Comparison of ENCODE assay signal across 33 cellular contexts in genomic region chr17:10429416-10430045, GRCh38. TPM values are rescaled to one million over a fixed set of nuclear protein-coding genes. Genes with fewer than 3 reads are reported as not detected.
DNase-seq lines count a peak whose midpoint lies in the region; ATAC-seq and TF ChIP-seq lines count a peak whose summit lies in the region.
"Had no signal": no experiment of that assay in that cellular context is flagged by ENCODE, and none has a peak within 500 bp of the region (broad histone marks: within the 10 kb centered on the region; RNA-seq: fewer than 3 reads in every experiment).

No MANE protein-coding gene starts in this region.

- DNase-seq in AG08395 (ENCODE audit: low spot score) (peak; percentile 38), GM23338 (ENCODE audit: low spot score) (peak; percentile 14), SJCRH30 (peak in 1 of 2 experiments; percentile 31), mesenchymal stem cell (peak; percentile 66), iPS-NIHi7 (ENCODE audit: extremely low spot score) (no peak), MV-4-11 (lab: John Stamatoyannopoulos, UW) (no peak)
- no peak for DNase-seq in activated CD4-positive, alpha-beta T cell treated with anti-CD3 and anti-CD28 coated beads, Interleukin-2, amount 50 U/mL, for 1 hour
- no peak for DNase-seq in stimulated activated naive B cell treated with anti-CD40 and anti-IgM and Interleukin-4, amounts not matched to agents 10 μg/mL and 1 μg/mL and 100 μg/mL, for 72 hours
- DNase-seq: activated CD4-positive, alpha-beta memory T cell treated with anti-CD3 and anti-CD28 coated beads, Interleukin-2, amount 10 ng/mL, durations not matched to agents 7 days and 5 days; activated CD8-positive, alpha-beta memory T cell treated with anti-CD3 and anti-CD28 coated beads, Interleukin-2, amount 50 U/mL, for 48 hours; DMS53; endodermal cell; gastrocnemius medialis; left colon; naive thymus-derived CD4-positive, alpha-beta T cell; NCI-H1417; NCI-H2081; NCI-H345; NCI-H82; occipital lobe; stimulated activated CD4-positive, alpha-beta T cell treated with anti-CD3 and anti-CD28 coated beads, Interleukin-2, amount 100 ng/mL, for 24 hours; T-cell; tibial artery had no signal

- no peak overlapping the region for H3K4me3 Mint-ChIP-seq in GM23338
- H3K4me3 Mint-ChIP-seq in stimulated activated naive B cell treated with anti-CD40 and anti-IgM and Interleukin-4, amounts not matched to agents 10 μg/mL and 1 μg/mL and 100 μg/mL, for 72 hours = no peak overlapping the region
- H3K4me3 Mint-ChIP-seq: activated CD4-positive, alpha-beta memory T cell treated with anti-CD3 and anti-CD28 coated beads, Interleukin-2, amount 10 ng/mL, durations not matched to agents 7 days and 5 days; activated naive CD4-positive, alpha-beta T cell treated with anti-CD3 and anti-CD28 coated beads, Interleukin-2, amount 50 U/mL, for 24 hours; endodermal cell; memory B cell; naive thymus-derived CD4-positive, alpha-beta T cell; T-cell had no signal

- H2BK5ac ChIP-seq in mesenchymal stem cell (ENCODE audit: low read depth, low read length, poor library complexity, severe bottlenecking) = no peak overlapping the region

- no peak overlapping the region for H3K18ac ChIP-seq in mesenchymal stem cell (ENCODE audit: low read depth in 1 of 2, low read length in 2 of 2)

- H3K4me1 ChIP-seq in GM23338 (ENCODE audit: insufficient read depth) = no peaks in the 10 kb centered on the region
- peaks cover 22% of the 10 kb centered on the region for H3K4me1 ChIP-seq in SJCRH30
- H3K4me1 ChIP-seq in mesenchymal stem cell (ENCODE audit: control insufficient read depth, insufficient read depth, low read depth, low read length) = no peaks in the 10 kb centered on the region
- H3K4me1 ChIP-seq: gastrocnemius medialis, SJSA1, tibial artery had no signal

- no peak overlapping the region for H3K9ac ChIP-seq in mesenchymal stem cell (ENCODE audit: low read length)
- H3K9ac ChIP-seq: BLaER1 had no signal

- no peaks in the 10 kb centered on the region for H3K79me1 ChIP-seq in mesenchymal stem cell (replicated peaks; ENCODE audit: low read length, poor library complexity, severe bottlenecking)

- no peaks in the 10 kb centered on the region for H3K36me3 ChIP-seq in GM23338 (ENCODE audit: insufficient read depth)
- no peaks in the 10 kb centered on the region for H3K36me3 ChIP-seq in SJCRH30
- no peaks in the 10 kb centered on the region for H3K36me3 ChIP-seq in mesenchymal stem cell (ENCODE audit: control insufficient read depth in 1 of 2, insufficient read depth in 2 of 2, low read depth in 1 of 2, low read length in 2 of 2)
- H3K36me3 ChIP-seq: BLaER1, gastrocnemius medialis, SJSA1, tibial artery had no signal

- H3K4me2 ChIP-seq in GM23338 = no peak overlapping the region
- H3K4me2 ChIP-seq in mesenchymal stem cell (ENCODE audit: low read length, poor library complexity, severe bottlenecking) = no peak overlapping the region
- H3K4me2 ChIP-seq: BLaER1 had no signal

- 0 out of 2 replicates have a peak, but pooled peaks cover 3% of the 10 kb centered on the region for H3K9me3 ChIP-seq in SJCRH30 (replicated peaks)
- peaks cover 26% of the 10 kb centered on the region for H3K9me3 ChIP-seq in mesenchymal stem cell (ENCODE audit: control insufficient read depth, low read length)
- H3K9me3 ChIP-seq: BLaER1, gastrocnemius medialis, SJSA1, tibial artery had no signal

- TF ChIP-seq CTCF in GM23338 (conservative IDR thresholded peaks at IDR 0.05; ENCODE audit: low read depth in 2 of 2) = no peak

- no peak overlapping the region for H2AFZ ChIP-seq in GM23338
- no peak overlapping the region for H2AFZ ChIP-seq in mesenchymal stem cell (ENCODE audit: low read depth, low read length)

- H2AK5ac ChIP-seq in mesenchymal stem cell (ENCODE audit: low read length, severe bottlenecking) = no peak overlapping the region

- H2BK12ac ChIP-seq in mesenchymal stem cell (ENCODE audit: low read length in 2 of 2) = no peak overlapping the region

- no peaks in the 10 kb centered on the region for H3K9me3 Mint-ChIP-seq in GM23338
- peaks cover 6 to 10% of the 10 kb centered on the region in 2 donors for H3K9me3 Mint-ChIP-seq in stimulated activated naive B cell treated with anti-CD40 and anti-IgM and Interleukin-4, amounts not matched to agents 10 μg/mL and 1 μg/mL and 100 μg/mL, for 72 hours
- H3K9me3 Mint-ChIP-seq: activated CD4-positive, alpha-beta memory T cell treated with anti-CD3 and anti-CD28 coated beads, Interleukin-2, amount 10 ng/mL, durations not matched to agents 7 days and 5 days had no signal

- H3K9me2 ChIP-seq in GM23338 (ENCODE audit: insufficient read depth) = no peaks in the 10 kb centered on the region

- no peaks in the 10 kb centered on the region for H3K79me2 ChIP-seq in GM23338 (replicated peaks; ENCODE audit: insufficient read depth)

- no peaks in the 10 kb centered on the region for H3K27me3 ChIP-seq in GM23338 (ENCODE audit: insufficient read depth)
- no peaks in the 10 kb centered on the region for H3K27me3 ChIP-seq in SJCRH30
- no peaks in the 10 kb centered on the region for H3K27me3 ChIP-seq in mesenchymal stem cell (ENCODE audit: control insufficient read depth in 1 of 2, insufficient read depth in 1 of 2, low read length in 2 of 2)
- H3K27me3 ChIP-seq: BLaER1, gastrocnemius medialis, SJSA1, tibial artery had no signal

- H3K4ac ChIP-seq in mesenchymal stem cell (ENCODE audit: low read depth in 1 of 2, low read length in 2 of 2) = no peak overlapping the region

- H3K27ac Mint-ChIP-seq in GM23338 = 0 out of 2 replicates have a peak overlapping the region, but pooled peaks have one; percentile 54
- H3K27ac Mint-ChIP-seq in stimulated activated naive B cell treated with anti-CD40 and anti-IgM and Interleukin-4, amounts not matched to agents 10 μg/mL and 1 μg/mL and 100 μg/mL, for 72 hours = no peak overlapping the region
- H3K27ac Mint-ChIP-seq: activated CD4-positive, alpha-beta memory T cell treated with anti-CD3 and anti-CD28 coated beads, Interleukin-2, amount 10 ng/mL, durations not matched to agents 7 days and 5 days; activated naive CD4-positive, alpha-beta T cell treated with anti-CD3 and anti-CD28 coated beads, Interleukin-2, amount 50 U/mL, for 24 hours; endodermal cell; memory B cell; naive thymus-derived CD4-positive, alpha-beta T cell; T-cell had no signal

- no peak overlapping the region for H2BK120ac ChIP-seq in mesenchymal stem cell (ENCODE audit: low read depth, low read length)

- H4K91ac ChIP-seq in mesenchymal stem cell (ENCODE audit: low read length) = no peak overlapping the region

- H3K4me1 Mint-ChIP-seq in GM23338 = peaks cover 4% of the 10 kb centered on the region; the same call in 2 of the 3 replicates
- no peaks in the 10 kb centered on the region for H3K4me1 Mint-ChIP-seq in stimulated activated naive B cell treated with anti-CD40 and anti-IgM and Interleukin-4, amounts not matched to agents 10 μg/mL and 1 μg/mL and 100 μg/mL, for 72 hours
- H3K4me1 Mint-ChIP-seq: activated CD4-positive, alpha-beta memory T cell treated with anti-CD3 and anti-CD28 coated beads, Interleukin-2, amount 10 ng/mL, durations not matched to agents 7 days and 5 days; activated naive CD4-positive, alpha-beta T cell treated with anti-CD3 and anti-CD28 coated beads, Interleukin-2, amount 50 U/mL, for 24 hours; endodermal cell; memory B cell; naive thymus-derived CD4-positive, alpha-beta T cell; T-cell had no signal

- no peak for ATAC-seq in GM23338
- ATAC-seq in stimulated activated naive B cell treated with anti-CD40 and anti-IgM and Interleukin-4, amounts not matched to agents 10 μg/mL and 1 μg/mL and 100 μg/mL, for 72 hours (replicated peaks) = no peak
- ATAC-seq: activated CD4-positive, CD25-positive, alpha-beta regulatory T cell treated with anti-CD3 and anti-CD28 coated beads, Interleukin-2, amount 50 U/mL, for 24 hours; esophagus mucosa; gastrocnemius medialis; left colon; naive thymus-derived CD4-positive, alpha-beta T cell; T-cell had no signal

- no peak overlapping the region for H3K14ac ChIP-seq in mesenchymal stem cell (ENCODE audit: low read length in 2 of 2)

- no peak overlapping the region for H2BK15ac ChIP-seq in mesenchymal stem cell (ENCODE audit: low read depth, poor library complexity, severe bottlenecking)

- 29% methylated on average over 1 of the region's 2 CpGs for whole genome bisulfite sequencing in mesenchymal stem cell

- H3F3A ChIP-seq in GM23338 (replicated peaks; ENCODE audit: low read depth) = no peaks in the 10 kb centered on the region

- H4K20me1 ChIP-seq in GM23338 (replicated peaks; ENCODE audit: insufficient read depth) = no peaks in the 10 kb centered on the region
- H4K20me1 ChIP-seq: BLaER1 had no signal

- no peaks in the 10 kb centered on the region for H3K27me3 Mint-ChIP-seq in GM23338 (ENCODE audit: insufficient read depth, low read depth, poor library complexity)
- H3K27me3 Mint-ChIP-seq in stimulated activated naive B cell treated with anti-CD40 and anti-IgM and Interleukin-4, amounts not matched to agents 10 μg/mL and 1 μg/mL and 100 μg/mL, for 72 hours = peaks cover 9 to 31% of the 10 kb centered on the region in 2 donors
- H3K27me3 Mint-ChIP-seq: memory B cell had no signal

- H3K4me3 ChIP-seq in GM23338 = no peak overlapping the region
- H3K4me3 ChIP-seq in SJCRH30 = peak overlapping the region; percentile 10
- no peak overlapping the region for H3K4me3 ChIP-seq in mesenchymal stem cell (ENCODE audit: insufficient read depth in 1 of 2, low read depth in 1 of 2, low read length in 2 of 2)
- H3K4me3 ChIP-seq: BLaER1, gastrocnemius medialis, SJSA1, tibial artery had no signal

- no peak overlapping the region for H3K23ac ChIP-seq in mesenchymal stem cell (ENCODE audit: low read length in 2 of 2)

- H3K36me3 Mint-ChIP-seq in GM23338 (ENCODE audit: low read depth) = no peaks in the 10 kb centered on the region
- no peaks in the 10 kb centered on the region for H3K36me3 Mint-ChIP-seq in stimulated activated naive B cell treated with anti-CD40 and anti-IgM and Interleukin-4, amounts not matched to agents 10 μg/mL and 1 μg/mL and 100 μg/mL, for 72 hours
- H3K36me3 Mint-ChIP-seq: activated naive CD4-positive, alpha-beta T cell treated with anti-CD3 and anti-CD28 coated beads, Interleukin-2, amount 50 U/mL, for 24 hours; memory B cell; naive thymus-derived CD4-positive, alpha-beta T cell; T-cell had no signal

- no peak overlapping the region for H4K8ac ChIP-seq in mesenchymal stem cell (ENCODE audit: low read length)

- H3K27ac ChIP-seq in GM23338 (ENCODE audit: low read depth) (no peak overlapping the region), SJCRH30 (peak overlapping the region; percentile 67), mesenchymal stem cell (ENCODE audit: low read length, poor library complexity, severe bottlenecking) (no peak overlapping the region)
- H3K27ac ChIP-seq: BLaER1, gastrocnemius medialis, SJSA1, tibial artery had no signal

RNA-seq across cellular contexts. Expression of gene MYH8, which starts 7.8 kb away (rescaled TPM):
- total RNA-seq in GM23338 (2014; rRNA removed; shearing (Covaris generic)) = not detected in 2 replicates
- not detected in 2 replicates for polyA plus RNA-seq in GM23338 (2016; fragmentation: Nextera tagmentation; extraction: Ambion mirVana)
- 0.16 and 0.18 TPM in 2 replicates for total RNA-seq in SJCRH30 (2014; rRNA removed; shearing (Covaris generic))
- under 0.01 TPM for polyA plus RNA-seq in mesenchymal stem cell (2013, experiment 1 of 2)
- 0.01 TPM for polyA plus RNA-seq in mesenchymal stem cell (2013, experiment 2 of 2)
- total RNA-seq: activated CD4-positive, alpha-beta memory T cell treated with anti-CD3 and anti-CD28 coated beads, Interleukin-2, amount 10 ng/mL, durations not matched to agents 7 days and 5 days; endodermal cell; esophagus mucosa; left colon; MCF 10A; naive thymus-derived CD4-positive, alpha-beta T cell; renal cortical epithelial cell; RPMI7951; T-cell had no signal
- polyA plus RNA-seq: naive thymus-derived CD4-positive, alpha-beta T cell had no signal

RNA-seq across cellular contexts. Expression of gene MYH4, which starts 39.8 kb away (rescaled TPM):
- not detected in 2 replicates for total RNA-seq in GM23338 (2014; rRNA removed; shearing (Covaris generic))
- polyA plus RNA-seq in GM23338 (2016; fragmentation: Nextera tagmentation; extraction: Ambion mirVana) = not detected in 2 replicates
- total RNA-seq in SJCRH30 (2014; rRNA removed; shearing (Covaris generic)) = not detected in 2 replicates
- polyA plus RNA-seq in mesenchymal stem cell (2013, experiment 1 of 2) = not detected
- not detected for polyA plus RNA-seq in mesenchymal stem cell (2013, experiment 2 of 2)
- total RNA-seq: activated CD4-positive, alpha-beta memory T cell treated with anti-CD3 and anti-CD28 coated beads, Interleukin-2, amount 10 ng/mL, durations not matched to agents 7 days and 5 days; cardiac septum; endodermal cell; esophagus mucosa; left colon; MCF 10A; naive thymus-derived CD4-positive, alpha-beta T cell; occipital lobe; renal cortical epithelial cell; RPMI7951; SJSA1; T-cell had no signal
- polyA plus RNA-seq: naive thymus-derived CD4-positive, alpha-beta T cell had no signal

RNA-seq across cellular contexts. Expression of gene MYH13, which starts 56.7 kb away (rescaled TPM):
- total RNA-seq in GM23338 (2014; rRNA removed; shearing (Covaris generic)) = not detected in 2 replicates
- polyA plus RNA-seq in GM23338 (2016; fragmentation: Nextera tagmentation; extraction: Ambion mirVana) = not detected in 2 replicates
- 0.46 and 0.57 TPM in 2 replicates for total RNA-seq in SJCRH30 (2014; rRNA removed; shearing (Covaris generic))
- 0.01 TPM for polyA plus RNA-seq in mesenchymal stem cell (2013, experiment 1 of 2)
- polyA plus RNA-seq in mesenchymal stem cell (2013, experiment 2 of 2) = under 0.01 TPM
- total RNA-seq: activated CD4-positive, alpha-beta memory T cell treated with anti-CD3 and anti-CD28 coated beads, Interleukin-2, amount 10 ng/mL, durations not matched to agents 7 days and 5 days; cardiac septum; endodermal cell; gastrocnemius medialis; MCF 10A; naive thymus-derived CD4-positive, alpha-beta T cell; occipital lobe; renal cortical epithelial cell; RPMI7951; SJSA1; T-cell had no signal
- polyA plus RNA-seq: naive thymus-derived CD4-positive, alpha-beta T cell had no signal

Comparison
In these comparisons a context has a peak if more than half of its experiments do, and no peak if none do; other contexts are left out.
1. DNase-seq: peak in AG08395 (single experiment), GM23338 (single experiment) and mesenchymal stem cell (single experiment); none in iPS-NIHi7 (single experiment), activated CD4-positive, alpha-beta T cell treated with anti-CD3 and anti-CD28 coated beads, Interleukin-2, amount 50 U/mL, for 1 hour (single experiment), stimulated activated naive B cell treated with anti-CD40 and anti-IgM and Interleukin-4, amounts not matched to agents 10 μg/mL and 1 μg/mL and 100 μg/mL, for 72 hours (single experiment) and MV-4-11 (single experiment).